Comparison of ENCODE assay signal across 9 cellular contexts in genomic region chr10:125389648-125390047, GRCh38.
"Had no signal": no experiment of that assay in that cellular context is flagged by ENCODE, and none has a peak within 500 bp of the region (broad histone marks: within the 10 kb centered on the region; RNA-seq: fewer than 3 reads in every experiment).

No MANE protein-coding gene starts in this region.

- H3K4me2 ChIP-seq: GM23338 had no signal

- H2AFZ ChIP-seq: GM23338 had no signal

- ATAC-seq: GM23338, HepG2 had no signal

- FAIRE-seq: H1, H54, HepG2 had no signal

- H3K4me3 ChIP-seq: GM23338 had no signal

- DNase-seq: H9, HCEC 1CT, HFFc6, KBM-7 had no signal

- H3K27ac ChIP-seq: HL-60 had no signal
